20 cellular contexts compared by ENCODE assay signal in the genomic region with DNA sequence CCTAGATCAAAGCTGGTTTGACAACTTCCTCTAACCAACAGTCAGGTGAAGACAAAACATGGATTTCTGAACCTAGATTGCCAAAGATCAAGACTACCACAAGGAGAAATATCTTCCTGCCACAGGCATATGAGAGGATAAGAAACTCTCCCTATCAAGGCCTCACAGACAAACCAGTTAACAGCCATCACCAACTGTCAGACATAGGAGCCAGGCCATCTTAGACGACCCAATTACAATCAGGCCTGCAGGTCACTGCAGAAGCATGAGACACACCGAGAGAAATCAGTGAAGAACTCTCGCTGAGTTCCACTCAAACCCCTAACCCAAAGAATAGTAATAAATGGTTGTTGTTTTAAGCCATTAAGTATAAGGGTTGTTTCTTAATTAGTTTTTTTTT. TPM values are rescaled to one million over a fixed set of nuclear protein-coding genes. Genes with fewer than 3 reads are reported as not detected.
"Had no signal": no experiment of that assay in that cellular context is flagged by ENCODE, and none has a peak within 500 bp of the region (broad histone marks: within the 10 kb centered on the region; RNA-seq: fewer than 3 reads in every experiment).

No MANE protein-coding gene starts in this region.

RNA-seq across cellular contexts. Expression of a gene that starts 45.4 kb away (rescaled TPM):
- total RNA-seq: colonic mucosa; endodermal cell; esophagus muscularis mucosa; fibroblast of lung; foreskin keratinocyte; gastroesophageal sphincter; heart left ventricle; kidney epithelial cell; left cardiac atrium; left lung; lower leg skin; lung microvascular endothelial cell; myocyte; naive thymus-derived CD8-positive, alpha-beta T cell; occipital lobe; ovary; psoas muscle; renal cortical epithelial cell; spleen; urinary bladder had no signal
- polyA plus RNA-seq: fibroblast of lung, foreskin keratinocyte, heart left ventricle, ovary, spleen, urinary bladder had no signal
